22 cellular contexts compared by ENCODE assay signal in the genomic region with DNA sequence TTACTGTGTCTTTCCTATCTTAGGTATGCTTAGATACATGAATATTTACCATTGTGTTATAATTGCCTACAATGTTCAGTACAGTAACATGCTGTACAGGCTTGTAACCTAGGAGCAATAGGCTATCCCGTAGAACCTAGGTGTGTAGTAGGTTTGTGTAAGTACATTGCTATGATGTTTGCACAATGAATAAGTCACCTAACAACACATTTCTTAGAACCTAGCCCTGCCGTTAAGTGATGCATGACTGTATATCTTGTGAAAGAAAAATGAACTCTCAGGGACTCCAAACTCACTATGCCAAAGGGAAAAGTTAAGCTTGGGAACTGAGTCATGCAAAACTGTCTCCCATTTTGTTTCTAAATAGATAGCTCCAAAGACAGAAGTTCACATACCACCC.
DNase-seq lines count a peak whose midpoint lies in the region; ATAC-seq and TF ChIP-seq lines count a peak whose summit lies in the region.
"Had no signal": no experiment of that assay in that cellular context is flagged by ENCODE, and none has a peak within 500 bp of the region (broad histone marks: within the 10 kb centered on the region; RNA-seq: fewer than 3 reads in every experiment).

No MANE protein-coding gene starts in this region.

- H3K4me3 ChIP-seq in epithelial cell of proximal tubule (ENCODE audit: low read depth, low read length) (no peak overlapping the region), lung (no peak overlapping the region), mesendoderm (ENCODE audit: low read length) (no peak overlapping the region)
- H3K4me3 ChIP-seq: ovary, right lobe of liver had no signal

- peak; percentile 83 for DNase-seq in ACHN
- peak; percentile 5 for DNase-seq in LoVo (ENCODE audit: low spot score)
- DNase-seq in epithelial cell of proximal tubule (ENCODE audit: low read depth): peak; percentile 97
- DNase-seq in lung (ENCODE audit: low spot score): no peak
- no peak for DNase-seq in mesendoderm
- no peak for DNase-seq in DMS114 treated with DMSO at 0.1 percent for 48 hours (lab: John Stamatoyannopoulos, UW; ENCODE audit: unreplicated experiment)
- DNase-seq in nucleus accumbens (lab: John Stamatoyannopoulos, UW): no peak
- no peak for DNase-seq in activated naive CD4-positive, alpha-beta T cell (lab: John Stamatoyannopoulos, UW)
- DNase-seq: activated CD4-positive, alpha-beta T cell treated with anti-CD3 and anti-CD28 coated beads for 48 hours; activated naive CD4-positive, alpha-beta T cell treated with anti-CD3 and anti-CD28 coated beads, Interleukin-2, amount 10 ng/mL, durations not matched to agents 7 days and 5 days; activated T-cell treated with anti-CD3 and anti-CD28 coated beads, Interleukin-2, amount 50 U/mL, for 72 hours; Caco-2; caudate nucleus; foreskin melanocyte; MM.1S; naive thymus-derived CD8-positive, alpha-beta T cell; NCI-H146; NCI-H2171; NCI-H526; ovary; right lobe of liver; SW 1271 had no signal

- H2BK120ac ChIP-seq in mesendoderm (ENCODE audit: low read depth, low read length): no peak overlapping the region

- no peak overlapping the region for H3K18ac ChIP-seq in mesendoderm (ENCODE audit: low read length)

- no peaks in the 10 kb centered on the region for H3K79me1 ChIP-seq in mesendoderm (ENCODE audit: low read length)

- H3K4me2 ChIP-seq in mesendoderm (ENCODE audit: low read length): no peak overlapping the region

- no peak for TF ChIP-seq CTCF in epithelial cell of proximal tubule (conservative IDR thresholded peaks at IDR 0.05; ENCODE audit: low read depth, low read length)
- no peak for TF ChIP-seq CTCF in lung (IDR thresholded peaks at IDR 0.05; ENCODE audit: control extremely low read depth, extremely low read depth)

- no peak overlapping the region for H4K8ac ChIP-seq in mesendoderm (ENCODE audit: low read depth, low read length)

- H3K27ac ChIP-seq in lung (ENCODE audit: low read depth in 1 of 2, low read length in 1 of 2) (no peak overlapping the region), mesendoderm (ENCODE audit: low read depth, low read length) (no peak overlapping the region)
- H3K27ac ChIP-seq: ovary, right lobe of liver had no signal

- H3K36me3 ChIP-seq in lung (ENCODE audit: control insufficient read depth in 2 of 2, insufficient read depth in 2 of 2, low read length in 2 of 2): no peaks in the 10 kb centered on the region
- no peaks in the 10 kb centered on the region for H3K36me3 ChIP-seq in mesendoderm (ENCODE audit: control insufficient read depth, insufficient read depth, low read length)
- H3K36me3 ChIP-seq: ovary, right lobe of liver had no signal

- in situ Hi-C loops in ACHN (cut with HindIII; ENCODE audit: low pct_ligation_motif_present, low pct_unique_long_range_greater_than_20kb, low sequenced_read_pairs): no loop called here

- H2BK5ac ChIP-seq in mesendoderm (ENCODE audit: low read length): no peak overlapping the region

- H3K23ac ChIP-seq in mesendoderm (ENCODE audit: low read length): no peak overlapping the region

- no peaks in the 10 kb centered on the region for H3K4me1 ChIP-seq in lung (ENCODE audit: control insufficient read depth in 2 of 2, insufficient read depth in 2 of 2, low read length in 2 of 2)
- H3K4me1 ChIP-seq in mesendoderm (ENCODE audit: control insufficient read depth, low read depth, low read length): no peaks in the 10 kb centered on the region
- H3K4me1 ChIP-seq: Caco-2, right lobe of liver had no signal

- ATAC-seq in lung (ENCODE audit: insufficient read depth, low FRiP score): peak; percentile 44
- ATAC-seq: activated T-cell treated with anti-CD3 and anti-CD28 coated beads, Interleukin-2, amount 50 U/mL, for 72 hours; naive thymus-derived CD8-positive, alpha-beta T cell; right lobe of liver had no signal

- no peak overlapping the region for H3K56ac ChIP-seq in mesendoderm (ENCODE audit: low read length)

- 65 to 89% methylated on average over 2 of the region's 2 CpGs for WGBS in lung, 2 donors
- WGBS in mesendoderm (ENCODE audit: extremely low coverage, insufficient coverage, low lambda C conversion rate): no CpG with 5 or more reads among the region's 2 CpGs

- no peaks in the 10 kb centered on the region for H3K79me2 ChIP-seq in mesendoderm (ENCODE audit: control insufficient read depth, insufficient read depth, low read length)

- H3K9me3 ChIP-seq in lung (ENCODE audit: control insufficient read depth in 2 of 2, insufficient read depth in 1 of 2, low read length in 1 of 2): no peaks in the 10 kb centered on the region
- H3K9me3 ChIP-seq: Caco-2, ovary, right lobe of liver had no signal

- H3K27me3 ChIP-seq in lung (ENCODE audit: control insufficient read depth, insufficient read depth): no peaks in the 10 kb centered on the region
- H3K27me3 ChIP-seq in mesendoderm (ENCODE audit: insufficient read depth, low read length, poor library complexity): no peaks in the 10 kb centered on the region
- H3K27me3 ChIP-seq: ovary, right lobe of liver had no signal

- H2AK5ac ChIP-seq in mesendoderm (ENCODE audit: low read length): no peak overlapping the region

- no peak overlapping the region for H2BK15ac ChIP-seq in mesendoderm (replicated peaks; ENCODE audit: low read depth)

- H3K9ac ChIP-seq in mesendoderm (ENCODE audit: low read length): no peak overlapping the region

- H4K5ac ChIP-seq in mesendoderm (ENCODE audit: low read length): no peak overlapping the region

- H3K4ac ChIP-seq in mesendoderm (ENCODE audit: low read depth, low read length): no peak overlapping the region

Comparison
In these comparisons a context has a peak if more than half of its experiments do, and no peak if none do; other contexts are left out.
1. DNase-seq: peak in ACHN (single experiment), LoVo (single experiment) and epithelial cell of proximal tubule (single experiment); none in lung (single experiment), mesendoderm (single experiment), DMS114 treated with DMSO at 0.1 percent for 48 hours (single experiment), nucleus accumbens (0 of 56) and activated naive CD4-positive, alpha-beta T cell (0 of 4).